ENCODE assay signal across 24 cellular contexts in the genomic region with DNA sequence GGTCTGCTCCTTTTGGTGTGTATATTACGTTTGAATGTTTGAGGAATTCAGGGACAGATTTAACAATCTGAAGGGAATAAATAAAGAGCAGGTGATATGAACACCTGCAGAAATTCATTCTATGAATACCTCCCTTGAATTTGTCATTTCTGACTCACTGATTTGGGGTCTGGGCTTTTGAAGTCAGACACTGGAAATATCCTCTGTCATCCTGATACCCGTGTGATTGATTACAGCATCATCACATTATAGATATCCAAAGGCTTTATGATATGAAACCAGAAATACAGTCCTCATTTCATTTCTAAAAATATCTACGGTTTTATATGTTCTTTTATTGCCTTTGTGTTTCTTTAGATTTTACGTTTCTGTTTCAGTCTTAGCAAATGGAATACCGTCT.
A peak's percentile ranks its signal among the peaks of the same experiment; 100 is the strongest.
DNase-seq lines count a peak whose midpoint lies in the region; ATAC-seq and TF ChIP-seq lines count a peak whose summit lies in the region.
"Had no signal": no experiment of that assay in that cellular context is flagged by ENCODE, and none has a peak within 500 bp of the region (broad histone marks: within the 10 kb centered on the region; RNA-seq: fewer than 3 reads in every experiment).

No MANE protein-coding gene starts in this region.

- no peaks in the 10 kb centered on the region for H3K36me3 Mint-ChIP-seq in activated CD4-positive, alpha-beta T cell treated with anti-CD3 and anti-CD28 coated beads for 36 hours (ENCODE audit: low read depth)
- H3K36me3 Mint-ChIP-seq: CD14-positive monocyte; CD4-positive, alpha-beta memory T cell; CD4-positive, CD25-positive, alpha-beta regulatory T cell; CD8-positive, alpha-beta memory T cell had no signal

- no peak for TF ChIP-seq CTCF in OCI-LY3 (IDR thresholded peaks at IDR 0.05; ENCODE audit: low read depth, low read length)
- TF ChIP-seq CTCF in dorsolateral prefrontal cortex (IDR thresholded peaks at IDR 0.05 in 54 of 56, conservative IDR thresholded peaks at IDR 0.05 in 2 of 56; ENCODE audit: low read depth in 1 of 56, partially characterized antibody in 56 of 56), result no peak

- no peak overlapping the region for H3K4me3 Mint-ChIP-seq in activated CD4-positive, alpha-beta T cell treated with anti-CD3 and anti-CD28 coated beads for 36 hours
- H3K4me3 Mint-ChIP-seq: CD14-positive monocyte; CD4-positive, alpha-beta memory T cell; CD4-positive, CD25-positive, alpha-beta regulatory T cell; CD8-positive, alpha-beta memory T cell had no signal

- no peaks in the 10 kb centered on the region for H3K79me2 ChIP-seq in OCI-LY3 (ENCODE audit: low read length)

- H3K27me3 Mint-ChIP-seq in activated CD4-positive, alpha-beta T cell treated with anti-CD3 and anti-CD28 coated beads for 36 hours, result peaks cover 3% of the 10 kb centered on the region
- H3K27me3 Mint-ChIP-seq: CD4-positive, alpha-beta memory T cell; CD4-positive, CD25-positive, alpha-beta regulatory T cell had no signal

- no peaks in the 10 kb centered on the region for H3K9me3 Mint-ChIP-seq in activated CD4-positive, alpha-beta T cell treated with anti-CD3 and anti-CD28 coated beads for 36 hours (ENCODE audit: low read depth)

- H3K4me3 ChIP-seq in OCI-LY3 (ENCODE audit: low read length), result no peak overlapping the region
- H3K4me3 ChIP-seq in dorsolateral prefrontal cortex, result no peak overlapping the region
- H3K4me3 ChIP-seq: BLaER1 had no signal

- no peaks in the 10 kb centered on the region for H3K9me3 ChIP-seq in OCI-LY3 (ENCODE audit: insufficient read depth, low read length)
- H3K9me3 ChIP-seq: BE2C, BLaER1 had no signal

- DNase-seq in activated CD4-positive, alpha-beta T cell treated with anti-CD3 and anti-CD28 coated beads for 36 hours, result no peak
- DNase-seq in activated CD4-positive, alpha-beta T cell treated with anti-CD3 and anti-CD28 coated beads, Interleukin-2, amount 50 U/mL, for 4 hours, result no peak
- DNase-seq in stimulated activated naive CD8-positive, alpha-beta T cell treated with anti-CD3 and anti-CD28 coated beads, Interleukin-15, Interleukin-2, amounts not matched to agents 100 U/mL and 50 U/mL, for 24 hours, result no peak
- DNase-seq in dorsolateral prefrontal cortex, result no peak
- DNase-seq: 8988T; ACHN; BE2C; C1 segment of cervical spinal cord; CD4-positive, alpha-beta memory T cell; CD4-positive, CD25-positive, alpha-beta regulatory T cell; CD8-positive, alpha-beta memory T cell; COR-L47; DMS 273 treated with DMSO at 0.1 percent for 48 hours; DMS153; DMS53; DMS79; DND-41; EL; GDM1 had no signal

- peak; percentile 26 for ATAC-seq in activated CD4-positive, alpha-beta T cell treated with anti-CD3 and anti-CD28 coated beads for 36 hours
- ATAC-seq in stimulated activated naive CD8-positive, alpha-beta T cell treated with anti-CD3 and anti-CD28 coated beads, Interleukin-15, Interleukin-2, amounts not matched to agents 100 U/mL and 50 U/mL, for 24 hours, result peak; percentile 32
- ATAC-seq in HG02759 (IDR thresholded peaks at IDR 0.05; ENCODE audit: unreplicated experiment) (no peak), HG03457 (IDR thresholded peaks at IDR 0.05; ENCODE audit: unreplicated experiment) (no peak)

- peak overlapping the region; percentile 14; the same call in 1 of the 2 replicates for H3K4me2 ChIP-seq in OCI-LY3 (ENCODE audit: low read length)
- H3K4me2 ChIP-seq: BLaER1 had no signal

- H3K27me3 ChIP-seq in OCI-LY3 (ENCODE audit: low read depth, low read length) (no peaks in the 10 kb centered on the region), dorsolateral prefrontal cortex (no peaks in the 10 kb centered on the region)
- H3K27me3 ChIP-seq: BE2C, BLaER1 had no signal

- H4K20me1 ChIP-seq in OCI-LY3 (ENCODE audit: insufficient read depth, low read length), result no peaks in the 10 kb centered on the region
- H4K20me1 ChIP-seq: BLaER1 had no signal

- H3K9ac ChIP-seq in OCI-LY3 (ENCODE audit: low read length), result no peak overlapping the region
- H3K9ac ChIP-seq: BLaER1 had no signal

- POLR2A ChIA-PET in activated CD4-positive, alpha-beta T cell treated with anti-CD3 and anti-CD28 coated beads for 36 hours (lab: Charles Lee), result interaction anchor here (0.5 kb wide), 1 partner anchor 679 kb away, joined by 8 read pairs; no protein-coding TSS in a partner anchor

- CTCF ChIA-PET in activated CD4-positive, alpha-beta T cell treated with anti-CD3 and anti-CD28 coated beads for 36 hours (lab: Charles Lee), result interaction anchor here (1.6 kb wide), 1 partner anchor 13 kb away, joined by 4 read pairs; no protein-coding TSS in a partner anchor

- H2AFZ ChIP-seq in OCI-LY3 (ENCODE audit: low read depth, low read length), result peak overlapping the region; percentile 0; the same call in 1 of the 2 replicates

- H3K27ac ChIP-seq in OCI-LY3 (ENCODE audit: low read length) (no peak overlapping the region), dorsolateral prefrontal cortex (no peak overlapping the region)
- H3K27ac ChIP-seq: BLaER1 had no signal

- H3K4me1 ChIP-seq in OCI-LY3 (ENCODE audit: low read length), result peaks cover 5% of the 10 kb centered on the region; the same call in 1 of the 2 replicates
- H3K4me1 ChIP-seq: BE2C, BLaER1 had no signal

- H3K36me3 ChIP-seq in OCI-LY3 (replicated peaks; ENCODE audit: low read depth, low read length), result no peaks in the 10 kb centered on the region
- H3K36me3 ChIP-seq: BE2C, BLaER1 had no signal

- H3K4me1 Mint-ChIP-seq in activated CD4-positive, alpha-beta T cell treated with anti-CD3 and anti-CD28 coated beads for 36 hours, result peaks cover 2% of the 10 kb centered on the region
- H3K4me1 Mint-ChIP-seq: CD14-positive monocyte; CD4-positive, CD25-positive, alpha-beta regulatory T cell; CD8-positive, alpha-beta memory T cell had no signal

- intact Hi-C loops in activated CD4-positive, alpha-beta T cell treated with anti-CD3 and anti-CD28 coated beads for 36 hours (cut with DNase I, micrococcal nuclease), result no loop called here
- intact Hi-C loops in dorsolateral prefrontal cortex (cut with DNase I), result no loop called here

- H3K27ac Mint-ChIP-seq in activated CD4-positive, alpha-beta T cell treated with anti-CD3 and anti-CD28 coated beads for 36 hours, result no peak overlapping the region
- H3K27ac Mint-ChIP-seq: CD14-positive monocyte; CD4-positive, alpha-beta memory T cell; CD8-positive, alpha-beta memory T cell had no signal

Comparison
In these comparisons a context has a peak if more than half of its experiments do, and no peak if none do; other contexts are left out.
1. ATAC-seq: peak in activated CD4-positive, alpha-beta T cell treated with anti-CD3 and anti-CD28 coated beads for 36 hours (single experiment) and stimulated activated naive CD8-positive, alpha-beta T cell treated with anti-CD3 and anti-CD28 coated beads, Interleukin-15, Interleukin-2, amounts not matched to agents 100 U/mL and 50 U/mL, for 24 hours (single experiment); none in HG02759 (single experiment) and HG03457 (single experiment).